In the genomic region with DNA sequence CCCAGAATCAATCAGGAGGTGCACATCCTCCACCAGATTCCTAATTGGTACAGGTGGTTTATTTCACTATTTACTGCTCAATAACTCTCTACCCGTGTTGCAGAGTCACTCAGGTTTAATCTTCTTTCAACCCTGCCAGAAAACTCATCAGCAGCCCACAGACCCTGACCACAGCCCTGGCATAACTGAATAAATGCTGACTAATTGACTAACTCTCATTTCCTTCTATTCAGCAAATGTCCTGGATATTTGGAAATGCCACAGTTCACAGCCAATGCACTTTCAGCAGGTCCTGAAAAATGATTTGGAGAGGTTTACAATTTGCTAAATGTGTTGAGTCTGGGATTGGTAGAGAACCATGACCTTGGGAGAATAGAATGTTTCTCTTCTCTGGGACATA, we compare ENCODE assay signal across 18 cellular contexts. TPM values are rescaled to one million over a fixed set of nuclear protein-coding genes. Genes with fewer than 3 reads are reported as not detected.
"Had no signal": no experiment of that assay in that cellular context is flagged by ENCODE, and none has a peak within 500 bp of the region (broad histone marks: within the 10 kb centered on the region; RNA-seq: fewer than 3 reads in every experiment).

No MANE protein-coding gene starts in this region.

- H3K4me3 ChIP-seq: mucosa of descending colon, skin epidermis, thyroid gland, uterus had no signal

- H3K27ac Mint-ChIP-seq: activated CD4-positive, alpha-beta memory T cell treated with anti-CD3 and anti-CD28 coated beads, Interleukin-2, amount 10 ng/mL, durations not matched to agents 7 days and 5 days; activated CD4-positive, alpha-beta T cell treated with anti-CD3 and anti-CD28 coated beads for 36 hours; activated naive CD8-positive, alpha-beta T cell treated with anti-CD3 and anti-CD28 coated beads, Interleukin-2, amount 50 U/mL, for 24 hours; natural killer cell treated with Interleukin-12 subunit alpha and Interleukin-12 subunit beta and Interleukin-15 and Interleukin-18, amount 100 ng/mL, for 72 hours; T-cell had no signal

- H3K9me3 ChIP-seq: mucosa of descending colon, thyroid gland, uterus had no signal

- DNase-seq: activated CD4-positive, alpha-beta memory T cell treated with anti-CD3 and anti-CD28 coated beads, Interleukin-2, amount 10 ng/mL, durations not matched to agents 7 days and 5 days; activated CD4-positive, alpha-beta T cell treated with anti-CD3 and anti-CD28 coated beads for 36 hours; activated naive CD8-positive, alpha-beta T cell treated with anti-CD3 and anti-CD28 coated beads, Interleukin-2, amount 50 U/mL, for 24 hours; cortex of kidney; effector memory CD4-positive, alpha-beta T cell; hippocampal formation; mucosa of descending colon; nucleus accumbens; T-cell; T1000; thyroid gland; uterus had no signal

- H3K9me3 Mint-ChIP-seq: activated CD4-positive, alpha-beta memory T cell treated with anti-CD3 and anti-CD28 coated beads, Interleukin-2, amount 10 ng/mL, durations not matched to agents 7 days and 5 days; activated naive CD8-positive, alpha-beta T cell treated with anti-CD3 and anti-CD28 coated beads, Interleukin-2, amount 50 U/mL, for 24 hours; central memory CD8-positive, alpha-beta T cell; natural killer cell treated with Interleukin-12 subunit alpha and Interleukin-12 subunit beta and Interleukin-15 and Interleukin-18, amount 100 ng/mL, for 72 hours; T-cell had no signal

- H3K36me3 ChIP-seq: thyroid gland, uterus had no signal

- H3K27me3 ChIP-seq: thyroid gland, uterus had no signal

- H3K4me1 Mint-ChIP-seq: activated CD4-positive, alpha-beta memory T cell treated with anti-CD3 and anti-CD28 coated beads, Interleukin-2, amount 10 ng/mL, durations not matched to agents 7 days and 5 days; activated CD4-positive, alpha-beta T cell treated with anti-CD3 and anti-CD28 coated beads for 36 hours; activated naive CD8-positive, alpha-beta T cell treated with anti-CD3 and anti-CD28 coated beads, Interleukin-2, amount 50 U/mL, for 24 hours; central memory CD8-positive, alpha-beta T cell; T-cell had no signal

- H3K4me1 ChIP-seq: thyroid gland, uterus had no signal

- H3K27ac ChIP-seq: epithelial cell of prostate, skin epidermis, thyroid gland, uterus, VCaP had no signal

- H3K27me3 Mint-ChIP-seq: activated CD4-positive, alpha-beta T cell treated with anti-CD3 and anti-CD28 coated beads for 36 hours; central memory CD8-positive, alpha-beta T cell had no signal

- H3K36me3 Mint-ChIP-seq: natural killer cell treated with Interleukin-12 subunit alpha and Interleukin-12 subunit beta and Interleukin-15 and Interleukin-18, amount 100 ng/mL, for 72 hours; T-cell had no signal

- ATAC-seq: activated CD4-positive, alpha-beta T cell treated with anti-CD3 and anti-CD28 coated beads for 36 hours; activated naive CD8-positive, alpha-beta T cell treated with anti-CD3 and anti-CD28 coated beads, Interleukin-2, amount 50 U/mL, for 24 hours; mucosa of descending colon; natural killer cell treated with Interleukin-12 subunit alpha and Interleukin-12 subunit beta and Interleukin-15 and Interleukin-18, amount 100 ng/mL, for 72 hours; T-cell had no signal

- H3K4me3 Mint-ChIP-seq: activated CD4-positive, alpha-beta memory T cell treated with anti-CD3 and anti-CD28 coated beads, Interleukin-2, amount 10 ng/mL, durations not matched to agents 7 days and 5 days; activated CD4-positive, alpha-beta T cell treated with anti-CD3 and anti-CD28 coated beads for 36 hours; activated naive CD8-positive, alpha-beta T cell treated with anti-CD3 and anti-CD28 coated beads, Interleukin-2, amount 50 U/mL, for 24 hours; central memory CD8-positive, alpha-beta T cell; natural killer cell treated with Interleukin-12 subunit alpha and Interleukin-12 subunit beta and Interleukin-15 and Interleukin-18, amount 100 ng/mL, for 72 hours; T-cell had no signal

RNA-seq across cellular contexts. Expression of gene CHGB, which starts 23.3 kb away (rescaled TPM):
- total RNA-seq: activated CD4-positive, alpha-beta memory T cell treated with anti-CD3 and anti-CD28 coated beads, Interleukin-2, amount 10 ng/mL, durations not matched to agents 7 days and 5 days; natural killer cell treated with Interleukin-12 subunit alpha and Interleukin-12 subunit beta and Interleukin-15 and Interleukin-18, amount 100 ng/mL, for 72 hours; pulmonary artery endothelial cell had no signal
